ENCODE assay signal across 1 cellular context in genomic region chr4:26105372-26105771, GRCh38.
TF ChIP-seq lines count a peak whose summit lies in the region.

No MANE protein-coding gene starts in this region.

TF ChIP-seq in GM23338, 12 proteins besides CTCF, POLR2A, EP300 and RAD21 (continued from another document):
- TF ChIP-seq, protein P1, sequence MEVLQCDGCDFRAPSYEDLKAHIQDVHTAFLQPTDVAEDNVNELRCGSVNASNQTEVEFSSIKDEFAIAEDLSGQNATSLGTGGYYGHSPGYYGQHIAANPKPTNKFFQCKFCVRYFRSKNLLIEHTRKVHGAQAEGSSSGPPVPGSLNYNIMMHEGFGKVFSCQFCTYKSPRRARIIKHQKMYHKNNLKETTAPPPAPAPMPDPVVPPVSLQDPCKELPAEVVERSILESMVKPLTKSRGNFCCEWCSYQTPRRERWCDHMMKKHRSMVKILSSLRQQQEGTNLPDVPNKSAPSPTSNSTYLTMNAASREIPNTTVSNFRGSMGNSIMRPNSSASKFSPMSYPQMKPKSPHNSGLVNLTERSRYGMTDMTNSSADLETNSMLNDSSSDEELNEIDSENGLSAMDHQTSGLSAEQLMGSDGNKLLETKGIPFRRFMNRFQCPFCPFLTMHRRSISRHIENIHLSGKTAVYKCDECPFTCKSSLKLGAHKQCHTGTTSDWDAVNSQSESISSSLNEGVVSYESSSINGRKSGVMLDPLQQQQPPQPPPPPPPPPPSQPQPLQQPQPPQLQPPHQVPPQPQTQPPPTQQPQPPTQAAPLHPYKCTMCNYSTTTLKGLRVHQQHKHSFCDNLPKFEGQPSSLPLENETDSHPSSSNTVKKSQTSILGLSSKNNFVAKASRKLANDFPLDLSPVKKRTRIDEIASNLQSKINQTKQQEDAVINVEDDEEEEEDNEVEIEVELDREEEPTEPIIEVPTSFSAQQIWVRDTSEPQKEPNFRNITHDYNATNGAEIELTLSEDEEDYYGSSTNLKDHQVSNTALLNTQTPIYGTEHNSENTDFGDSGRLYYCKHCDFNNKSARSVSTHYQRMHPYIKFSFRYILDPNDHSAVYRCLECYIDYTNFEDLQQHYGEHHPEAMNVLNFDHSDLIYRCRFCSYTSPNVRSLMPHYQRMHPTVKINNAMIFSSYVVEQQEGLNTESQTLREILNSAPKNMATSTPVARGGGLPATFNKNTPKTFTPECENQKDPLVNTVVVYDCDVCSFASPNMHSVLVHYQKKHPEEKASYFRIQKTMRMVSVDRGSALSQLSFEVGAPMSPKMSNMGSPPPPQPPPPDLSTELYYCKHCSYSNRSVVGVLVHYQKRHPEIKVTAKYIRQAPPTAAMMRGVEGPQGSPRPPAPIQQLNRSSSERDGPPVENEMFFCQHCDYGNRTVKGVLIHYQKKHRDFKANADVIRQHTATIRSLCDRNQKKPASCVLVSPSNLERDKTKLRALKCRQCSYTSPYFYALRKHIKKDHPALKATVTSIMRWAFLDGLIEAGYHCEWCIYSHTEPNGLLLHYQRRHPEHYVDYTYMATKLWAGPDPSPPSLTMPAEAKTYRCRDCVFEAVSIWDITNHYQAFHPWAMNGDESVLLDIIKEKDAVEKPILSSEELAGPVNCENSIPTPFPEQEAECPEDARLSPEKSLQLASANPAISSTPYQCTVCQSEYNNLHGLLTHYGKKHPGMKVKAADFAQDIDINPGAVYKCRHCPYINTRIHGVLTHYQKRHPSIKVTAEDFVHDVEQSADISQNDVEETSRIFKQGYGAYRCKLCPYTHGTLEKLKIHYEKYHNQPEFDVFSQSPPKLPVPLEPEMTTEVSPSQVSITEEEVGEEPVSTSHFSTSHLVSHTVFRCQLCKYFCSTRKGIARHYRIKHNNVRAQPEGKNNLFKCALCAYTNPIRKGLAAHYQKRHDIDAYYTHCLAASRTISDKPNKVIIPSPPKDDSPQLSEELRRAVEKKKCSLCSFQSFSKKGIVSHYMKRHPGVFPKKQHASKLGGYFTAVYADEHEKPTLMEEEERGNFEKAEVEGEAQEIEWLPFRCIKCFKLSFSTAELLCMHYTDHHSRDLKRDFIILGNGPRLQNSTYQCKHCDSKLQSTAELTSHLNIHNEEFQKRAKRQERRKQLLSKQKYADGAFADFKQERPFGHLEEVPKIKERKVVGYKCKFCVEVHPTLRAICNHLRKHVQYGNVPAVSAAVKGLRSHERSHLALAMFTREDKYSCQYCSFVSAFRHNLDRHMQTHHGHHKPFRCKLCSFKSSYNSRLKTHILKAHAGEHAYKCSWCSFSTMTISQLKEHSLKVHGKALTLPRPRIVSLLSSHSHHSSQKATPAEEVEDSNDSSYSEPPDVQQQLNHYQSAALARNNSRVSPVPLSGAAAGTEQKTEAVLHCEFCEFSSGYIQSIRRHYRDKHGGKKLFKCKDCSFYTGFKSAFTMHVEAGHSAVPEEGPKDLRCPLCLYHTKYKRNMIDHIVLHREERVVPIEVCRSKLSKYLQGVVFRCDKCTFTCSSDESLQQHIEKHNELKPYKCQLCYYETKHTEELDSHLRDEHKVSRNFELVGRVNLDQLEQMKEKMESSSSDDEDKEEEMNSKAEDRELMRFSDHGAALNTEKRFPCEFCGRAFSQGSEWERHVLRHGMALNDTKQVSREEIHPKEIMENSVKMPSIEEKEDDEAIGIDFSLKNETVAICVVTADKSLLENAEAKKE (CRISPR knock-in tag; IDR thresholded peaks at IDR 0.05) = no peak
- TF ChIP-seq ZNF114 (CRISPR knock-in tag; IDR thresholded peaks at IDR 0.05) = no peak
- TF ChIP-seq POLR2AphosphoS5 (IDR thresholded peaks at IDR 0.05; ENCODE audit: low read depth) = no peak
TF ChIP-seq in GM23338: peak in this region for 0.
